10 cellular contexts compared by ENCODE assay signal in the genomic region with DNA sequence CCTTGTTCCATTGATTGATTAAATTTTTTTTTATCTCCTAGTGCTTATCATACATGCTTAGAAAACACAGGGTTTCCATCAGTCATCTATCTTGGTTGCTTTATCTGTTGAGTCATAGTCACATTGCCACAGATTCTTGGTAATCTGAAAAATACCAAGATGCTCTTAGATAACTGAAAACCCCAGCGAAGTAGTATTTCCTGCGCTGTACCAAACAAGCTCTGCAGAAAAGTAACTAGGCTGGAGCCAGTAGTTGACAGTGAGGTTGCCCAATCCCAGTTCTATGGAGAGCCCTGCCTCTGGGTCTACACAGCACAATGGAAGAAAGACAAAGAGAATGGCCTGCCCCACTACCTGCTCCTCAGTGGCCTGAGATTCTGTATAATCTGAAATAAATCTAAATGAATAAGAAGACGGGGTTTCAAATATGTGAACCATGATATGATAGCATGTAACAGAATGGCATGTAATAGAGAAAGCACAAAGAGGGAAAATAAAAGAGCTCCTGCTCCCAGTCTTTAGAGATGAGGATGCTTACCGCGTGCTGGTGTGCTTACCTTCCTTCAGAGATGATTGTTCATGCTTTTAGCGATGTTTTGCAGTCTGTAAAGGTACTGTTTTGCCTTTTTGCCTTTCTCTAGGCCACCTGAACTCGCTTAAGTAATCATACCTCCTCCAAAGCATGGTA. TPM values are rescaled to one million over a fixed set of nuclear protein-coding genes. Genes with fewer than 3 reads are reported as not detected.
DNase-seq lines count a peak whose midpoint lies in the region; ATAC-seq and TF ChIP-seq lines count a peak whose summit lies in the region.
"Had no signal": no experiment of that assay in that cellular context is flagged by ENCODE, and none has a peak within 500 bp of the region (broad histone marks: within the 10 kb centered on the region; RNA-seq: fewer than 3 reads in every experiment).

No MANE protein-coding gene starts in this region.

- H3K9me3 ChIP-seq in thoracic aorta = no peaks in the 10 kb centered on the region

- H3K27me3 ChIP-seq in thoracic aorta (replicated peaks; ENCODE audit: insufficient read depth) = no peaks in the 10 kb centered on the region

- no peak for TF ChIP-seq CTCF in thoracic aorta (IDR thresholded peaks at IDR 0.05)

- H3K4me3 Mint-ChIP-seq in naive thymus-derived CD8-positive, alpha-beta T cell = no peak overlapping the region
- H3K4me3 Mint-ChIP-seq: IgD-negative memory B cell had no signal

- no peak for DNase-seq in activated naive CD4-positive, alpha-beta T cell treated with anti-CD3 and anti-CD28 coated beads, Interleukin-2, amount 50 U/mL, for 72 hours (ENCODE audit: low spot score in 2 of 2)
- DNase-seq in activated naive CD4-positive, alpha-beta T cell (lab: John Stamatoyannopoulos, UW) = no peak
- DNase-seq in amniotic epithelial cell (ENCODE audit: low read depth) (peak; percentile 98), left colon (no peak), thoracic aorta (ENCODE audit: low spot score) (no peak)
- DNase-seq in naive thymus-derived CD8-positive, alpha-beta T cell = no peak

- H3K36me3 Mint-ChIP-seq in activated naive CD4-positive, alpha-beta T cell treated with anti-CD3 and anti-CD28 coated beads, Interleukin-2, amount 50 U/mL, for 72 hours = no peaks in the 10 kb centered on the region
- H3K36me3 Mint-ChIP-seq in naive thymus-derived CD8-positive, alpha-beta T cell = no peaks in the 10 kb centered on the region
- H3K36me3 Mint-ChIP-seq: IgD-negative memory B cell had no signal

- H3K4me1 Mint-ChIP-seq in naive thymus-derived CD8-positive, alpha-beta T cell = peaks cover 0 to 11% (median 0%) of the 10 kb centered on the region in 4 donors

- H3K4me1 ChIP-seq in thoracic aorta (ENCODE audit: control insufficient read depth in 1 of 2, low read depth in 2 of 2) = no peaks in the 10 kb centered on the region

- peak overlapping the region in 1 of 2 donors; percentile 17 for H3K27ac ChIP-seq in thoracic aorta
- H3K27ac ChIP-seq: SK-N-MC had no signal

- peaks cover 5 to 14% (median 9%) of the 10 kb centered on the region in 5 donors for H3K27me3 Mint-ChIP-seq in naive thymus-derived CD8-positive, alpha-beta T cell

- H3K36me3 ChIP-seq in thoracic aorta = no peaks in the 10 kb centered on the region

- no peak overlapping the region for H3K27ac Mint-ChIP-seq in activated naive CD4-positive, alpha-beta T cell treated with anti-CD3 and anti-CD28 coated beads, Interleukin-2, amount 50 U/mL, for 72 hours
- H3K27ac Mint-ChIP-seq in naive thymus-derived CD8-positive, alpha-beta T cell = no peak overlapping the region
- H3K27ac Mint-ChIP-seq: IgD-negative memory B cell had no signal

- POLR2A ChIA-PET in naive thymus-derived CD8-positive, alpha-beta T cell (lab: Charles Lee) = no interaction called here

- peak; percentile 26 to 63 for ATAC-seq in activated naive CD4-positive, alpha-beta T cell treated with anti-CD3 and anti-CD28 coated beads, Interleukin-2, amount 50 U/mL, for 72 hours
- peak; percentile 21 for ATAC-seq in left colon
- no peak for ATAC-seq in thoracic aorta (ENCODE audit: insufficient number of reproducible peaks, low FRiP score, low read depth)
- ATAC-seq in naive thymus-derived CD8-positive, alpha-beta T cell = no peak
- no peak for ATAC-seq in HG03354 (IDR thresholded peaks at IDR 0.05; ENCODE audit: poor library complexity, severe bottlenecking, unreplicated experiment)
- no peak for ATAC-seq in HG03565 (IDR thresholded peaks at IDR 0.05; ENCODE audit: unreplicated experiment)

- peak overlapping the region; percentile 60 for H3K4me3 ChIP-seq in thoracic aorta
- H3K4me3 ChIP-seq: SK-N-MC had no signal

- intact Hi-C loops in left colon (cut with DNase I, micrococcal nuclease) = no loop called here

- H3K9me3 Mint-ChIP-seq in activated naive CD4-positive, alpha-beta T cell treated with anti-CD3 and anti-CD28 coated beads, Interleukin-2, amount 50 U/mL, for 72 hours = no peaks in the 10 kb centered on the region
- no peaks in the 10 kb centered on the region for H3K9me3 Mint-ChIP-seq in naive thymus-derived CD8-positive, alpha-beta T cell
- H3K9me3 Mint-ChIP-seq: IgD-negative memory B cell had no signal

RNA-seq across cellular contexts. Expression of gene RAPGEF2, which starts 55.3 kb away (rescaled TPM):
- 10 to 100 TPM; 11.1 to 34.8 TPM for total RNA-seq in activated naive CD4-positive, alpha-beta T cell treated with anti-CD3 and anti-CD28 coated beads, Interleukin-2, amount 50 U/mL, for 72 hours
- total RNA-seq in left colon (10 to 100 TPM; 42.6 to 73.1 TPM), thoracic aorta (10 to 100 TPM; 63.0 to 63.6 TPM)
- 10 to 100 TPM; 19.8 to 24.7 TPM for total RNA-seq in naive thymus-derived CD8-positive, alpha-beta T cell
- polyA plus RNA-seq in naive thymus-derived CD8-positive, alpha-beta T cell = 1 to 10 TPM in 1 of 3 donors, under 1 TPM in 2; 0.54 to 1.6 (median 0.74) TPM

Comparison
In these comparisons a context has a peak if more than half of its experiments do, and no peak if none do; other contexts are left out.
1. ATAC-seq: peak in activated naive CD4-positive, alpha-beta T cell treated with anti-CD3 and anti-CD28 coated beads, Interleukin-2, amount 50 U/mL, for 72 hours (2 of 2) and left colon (single experiment); none in thoracic aorta (single experiment), naive thymus-derived CD8-positive, alpha-beta T cell (0 of 2), HG03354 (single experiment) and HG03565 (single experiment).